In genomic region chr14:105398726-105399440, GRCh38 we compare ENCODE assay signal across 8 cellular contexts. TPM values are rescaled to one million over a fixed set of nuclear protein-coding genes. Genes with fewer than 3 reads are reported as not detected.
DNase-seq lines count a peak whose midpoint lies in the region; ATAC-seq and TF ChIP-seq lines count a peak whose summit lies in the region.

No MANE protein-coding gene starts in this region.

- ATAC-seq in GM21576 (IDR thresholded peaks at IDR 0.05; ENCODE audit: unreplicated experiment), result peak; percentile 33

- H3K4me2 ChIP-seq in KMS-11, result peak overlapping the region; percentile 60

- no peak overlapping the region; the same call in 1 of the 2 replicates for H2AFZ ChIP-seq in KMS-11 (ENCODE audit: low read depth)

- TF ChIP-seq EP300 in ovary (IDR thresholded peaks at IDR 0.05), result no peak

- peak; percentile 69 for DNase-seq in DMS53 (lab: John Stamatoyannopoulos, UW)
- no peak for DNase-seq in DMS53 treated with DMSO at 0.1 percent for 48 hours (lab: John Stamatoyannopoulos, UW; ENCODE audit: unreplicated experiment)
- peak; percentile 44 to 49 for DNase-seq in activated CD4-positive, alpha-beta T cell treated with anti-CD3 and anti-CD28 coated beads, Interleukin-2, amount 50 U/mL, for 48 hours
- no peak for DNase-seq in fibroblast of the aortic adventitia (ENCODE audit: low read depth)
- peak in 1 of 5 donors; percentile 59 for DNase-seq in ovary
- no peak for DNase-seq in amygdala (lab: John Stamatoyannopoulos, UW)

- TF ChIP-seq CTCF in KMS-11 (conservative IDR thresholded peaks at IDR 0.05; ENCODE audit: low read depth, low read length), result no peak
- no peak for TF ChIP-seq CTCF in fibroblast of the aortic adventitia (IDR thresholded peaks at IDR 0.05; ENCODE audit: insufficient read depth, low read length)
- TF ChIP-seq CTCF in ovary (IDR thresholded peaks at IDR 0.05), result no peak

- WGBS in ovary, 3 donors, result 21 to 27% (median 22%) methylated on average over 38 to 40 of the region's 40 CpGs

- TF ChIP-seq POLR2A in ovary (IDR thresholded peaks at IDR 0.05), result no peak

- peaks cover 7% of the 10 kb centered on the region for H3K79me2 ChIP-seq in KMS-11 (ENCODE audit: insufficient read depth, low read depth)

- H4K20me1 ChIP-seq in KMS-11 (ENCODE audit: insufficient read depth), result no peaks in the 10 kb centered on the region

- H3K9me3 ChIP-seq in ovary, result no peaks in the 10 kb centered on the region

- H3K27ac ChIP-seq in KMS-11 (peak overlapping the region; percentile 58), ovary (peak overlapping the region; percentile 83 to 85)

- peak overlapping the region; percentile 90 for H3K9ac ChIP-seq in KMS-11

- no peaks in the 10 kb centered on the region for H3K27me3 ChIP-seq in KMS-11 (ENCODE audit: insufficient read depth, low read depth)
- no peaks in the 10 kb centered on the region for H3K27me3 ChIP-seq in ovary

- intact Hi-C loops in ovary (cut with DNase I), result no loop called here

- H3K36me3 ChIP-seq in KMS-11 (ENCODE audit: insufficient read depth) (no peaks in the 10 kb centered on the region), ovary (no peaks in the 10 kb centered on the region)

- H3K4me3 ChIP-seq in KMS-11 (IDR thresholded peaks at IDR 0.05; ENCODE audit: insufficient read depth, low read depth, low read length) (no peak overlapping the region), fibroblast of the aortic adventitia (ENCODE audit: low read depth, low read length) (peak overlapping the region; percentile 86), ovary (peak overlapping the region; percentile 98)

- peaks cover 10% of the 10 kb centered on the region for H3K4me1 ChIP-seq in KMS-11 (ENCODE audit: low read depth, poor library complexity, severe bottlenecking)
- peaks cover 13% of the 10 kb centered on the region for H3K4me1 ChIP-seq in ovary (ENCODE audit: insufficient read depth)

RNA-seq across cellular contexts. Expression of gene TEX22, which starts 0.5 kb away (rescaled TPM):
- total RNA-seq in fibroblast of the aortic adventitia (ENCODE audit: low replicate concordance) (0.27 and 1.5 TPM in 2 replicates), ovary (1 to 10 TPM in 5 of 7 donors, under 1 TPM in 2; 0.11 to 5.1 (median 2.5) TPM)
- polyA plus RNA-seq in ovary, result under 1 TPM in 1 of 2 donors, not detected in 1; 0.59 TPM

RNA-seq across cellular contexts. Expression of gene MTA1, which starts 20.7 kb away (rescaled TPM):
- 43.0 and 44.4 TPM in 2 replicates for total RNA-seq in fibroblast of the aortic adventitia (ENCODE audit: low replicate concordance)
- total RNA-seq in ovary, result 100 to 1,000 TPM in 5 of 7 donors, 10 to 100 TPM in 2; 45.7 to 128 (median 112) TPM
- 10 to 100 TPM; 23.0 to 72.3 TPM for polyA plus RNA-seq in ovary

Comparison
In these comparisons a context has a peak if more than half of its experiments do, and no peak if none do; other contexts are left out.
1. DNase-seq: peak in DMS53 (single experiment) and activated CD4-positive, alpha-beta T cell treated with anti-CD3 and anti-CD28 coated beads, Interleukin-2, amount 50 U/mL, for 48 hours (2 of 2); none in DMS53 treated with DMSO at 0.1 percent for 48 hours (single experiment), fibroblast of the aortic adventitia (single experiment) and amygdala (0 of 56).